In genomic region chr7:92550194-92550593, GRCh38 we compare ENCODE assay signal across 31 cellular contexts.
"Had no signal": no experiment of that assay in that cellular context is flagged by ENCODE, and none has a peak within 500 bp of the region (broad histone marks: within the 10 kb centered on the region; RNA-seq: fewer than 3 reads in every experiment).

No MANE protein-coding gene starts in this region.

- ATAC-seq: activated CD4-positive, alpha-beta T cell treated with anti-CD3 and anti-CD28 coated beads for 36 hours; activated CD4-positive, CD25-positive, alpha-beta regulatory T cell treated with anti-CD3 and anti-CD28 coated beads, Interleukin-2, amount 50 U/mL, for 24 hours; activated CD8-positive, alpha-beta memory T cell treated with anti-CD3 and anti-CD28 coated beads, Interleukin-2, amount 10 ng/mL, durations not matched to agents 7 days and 5 days; activated naive CD8-positive, alpha-beta T cell treated with anti-CD3 and anti-CD28 coated beads, Interleukin-2, amount 50 U/mL, for 24 hours had no signal

- DNase-seq: activated CD4-positive, alpha-beta memory T cell treated with anti-CD3 and anti-CD28 coated beads, Interleukin-2, amount 10 ng/mL, durations not matched to agents 7 days and 5 days; activated CD4-positive, alpha-beta T cell treated with anti-CD3 and anti-CD28 coated beads for 36 hours; activated CD8-positive, alpha-beta memory T cell treated with anti-CD3 and anti-CD28 coated beads for 24 hours; activated CD8-positive, alpha-beta memory T cell treated with anti-CD3 and anti-CD28 coated beads, Interleukin-2, amount 10 ng/mL, durations not matched to agents 7 days and 5 days; activated CD8-positive, alpha-beta memory T cell treated with anti-CD3 and anti-CD28 coated beads, Interleukin-2, amount 50 U/mL, for 48 hours; activated effector memory CD4-positive, alpha-beta T cell treated with Interleukin-2 at 50 U/mL for 16 hours; activated naive CD4-positive, alpha-beta T cell treated with anti-CD3 and anti-CD28 coated beads, Interleukin-2, amount 10 ng/mL, durations not matched to agents 7 days and 5 days; activated naive CD8-positive, alpha-beta T cell treated with anti-CD3 and anti-CD28 coated beads, Interleukin-2, amount 50 U/mL, for 24 hours; activated T-cell treated with anti-CD3 and anti-CD28 coated beads, Interleukin-2, amount 50 U/mL, for 48 hours; anterior cingulate cortex; central memory CD4-positive, alpha-beta T cell; NCI-H1105; NCI-H1417 treated with DMSO at 0.1 percent for 48 hours; NCI-H1694; NCI-H1930; NCI-H2081 treated with DMSO at 0.1 percent for 48 hours; NCI-H345; NCI-H524 treated with DMSO at 0.1 percent for 48 hours; PC-9; SHP77; SJCRH30 had no signal

- H3K36me3 Mint-ChIP-seq: activated CD8-positive, alpha-beta memory T cell treated with anti-CD3 and anti-CD28 coated beads, Interleukin-2, amount 10 ng/mL, durations not matched to agents 7 days and 5 days; activated naive CD4-positive, alpha-beta T cell treated with anti-CD3 and anti-CD28 coated beads, Interleukin-2, amount 10 ng/mL, durations not matched to agents 7 days and 5 days; activated naive CD8-positive, alpha-beta T cell; brain had no signal

- H3K4me3 Mint-ChIP-seq: activated CD4-positive, alpha-beta memory T cell treated with anti-CD3 and anti-CD28 coated beads, Interleukin-2, amount 10 ng/mL, durations not matched to agents 7 days and 5 days; activated CD4-positive, alpha-beta T cell treated with anti-CD3 and anti-CD28 coated beads for 36 hours; activated CD8-positive, alpha-beta memory T cell treated with anti-CD3 and anti-CD28 coated beads, Interleukin-2, amount 10 ng/mL, durations not matched to agents 7 days and 5 days; activated naive CD4-positive, alpha-beta T cell treated with anti-CD3 and anti-CD28 coated beads, Interleukin-2, amount 10 ng/mL, durations not matched to agents 7 days and 5 days; activated naive CD8-positive, alpha-beta T cell; activated naive CD8-positive, alpha-beta T cell treated with anti-CD3 and anti-CD28 coated beads, Interleukin-2, amount 50 U/mL, for 24 hours; brain; T-helper 1 cell treated with Interleukin-12 subunit alpha and Interleukin-12 subunit beta and Interleukin-4 antibody, amounts not matched to agents 30 μg/mL and 1 μg/mL, for 36 hours; T-helper 2 cell treated with Interferon-gamma antibody and Interleukin-4, amounts not matched to agents 5 μg/mL and 100 μg/mL, for 36 hours had no signal

- H3K36me3 ChIP-seq: SJCRH30 had no signal

- FAIRE-seq: bronchial epithelial cell, RCC 7860, TTC549 had no signal

- H3K27ac Mint-ChIP-seq: activated CD4-positive, alpha-beta memory T cell treated with anti-CD3 and anti-CD28 coated beads, Interleukin-2, amount 10 ng/mL, durations not matched to agents 7 days and 5 days; activated CD4-positive, alpha-beta T cell treated with anti-CD3 and anti-CD28 coated beads for 36 hours; activated CD8-positive, alpha-beta memory T cell treated with anti-CD3 and anti-CD28 coated beads, Interleukin-2, amount 10 ng/mL, durations not matched to agents 7 days and 5 days; activated naive CD4-positive, alpha-beta T cell treated with anti-CD3 and anti-CD28 coated beads, Interleukin-2, amount 10 ng/mL, durations not matched to agents 7 days and 5 days; activated naive CD8-positive, alpha-beta T cell; activated naive CD8-positive, alpha-beta T cell treated with anti-CD3 and anti-CD28 coated beads, Interleukin-2, amount 50 U/mL, for 24 hours; brain; T-helper 1 cell treated with Interleukin-12 subunit alpha and Interleukin-12 subunit beta and Interleukin-4 antibody, amounts not matched to agents 30 μg/mL and 1 μg/mL, for 36 hours; T-helper 2 cell treated with Interferon-gamma antibody and Interleukin-4, amounts not matched to agents 5 μg/mL and 100 μg/mL, for 36 hours had no signal

- H3K27me3 Mint-ChIP-seq: activated CD4-positive, alpha-beta T cell treated with anti-CD3 and anti-CD28 coated beads for 36 hours; activated naive CD8-positive, alpha-beta T cell; activated naive CD8-positive, alpha-beta T cell treated with anti-CD3 and anti-CD28 coated beads, Interleukin-2, amount 50 U/mL, for 24 hours had no signal

- H3K4me3 ChIP-seq: PC-9, SJCRH30, SK-N-MC had no signal

- H3K4me2 ChIP-seq: PC-9 had no signal

- H3K4me1 ChIP-seq: SJCRH30 had no signal

- H3K9me3 Mint-ChIP-seq: activated CD4-positive, alpha-beta memory T cell treated with anti-CD3 and anti-CD28 coated beads, Interleukin-2, amount 10 ng/mL, durations not matched to agents 7 days and 5 days; activated naive CD4-positive, alpha-beta T cell treated with anti-CD3 and anti-CD28 coated beads, Interleukin-2, amount 10 ng/mL, durations not matched to agents 7 days and 5 days; activated naive CD8-positive, alpha-beta T cell treated with anti-CD3 and anti-CD28 coated beads, Interleukin-2, amount 50 U/mL, for 24 hours; T-helper 1 cell treated with Interleukin-12 subunit alpha and Interleukin-12 subunit beta and Interleukin-4 antibody, amounts not matched to agents 30 μg/mL and 1 μg/mL, for 36 hours; T-helper 2 cell treated with Interferon-gamma antibody and Interleukin-4, amounts not matched to agents 5 μg/mL and 100 μg/mL, for 36 hours had no signal

- H3K27ac ChIP-seq: PC-9, RWPE1, SJCRH30, SK-N-MC had no signal

- H3K27me3 ChIP-seq: SJCRH30 had no signal

- H3K4me1 Mint-ChIP-seq: activated CD4-positive, alpha-beta memory T cell treated with anti-CD3 and anti-CD28 coated beads, Interleukin-2, amount 10 ng/mL, durations not matched to agents 7 days and 5 days; activated CD4-positive, alpha-beta T cell treated with anti-CD3 and anti-CD28 coated beads for 36 hours; activated CD8-positive, alpha-beta memory T cell treated with anti-CD3 and anti-CD28 coated beads, Interleukin-2, amount 10 ng/mL, durations not matched to agents 7 days and 5 days; activated naive CD4-positive, alpha-beta T cell treated with anti-CD3 and anti-CD28 coated beads, Interleukin-2, amount 10 ng/mL, durations not matched to agents 7 days and 5 days; activated naive CD8-positive, alpha-beta T cell treated with anti-CD3 and anti-CD28 coated beads, Interleukin-2, amount 50 U/mL, for 24 hours; brain had no signal
